8 cellular contexts compared by ENCODE assay signal in genomic region chr1:95072117-95072516, GRCh38. TPM values are rescaled to one million over a fixed set of nuclear protein-coding genes. Genes with fewer than 3 reads are reported as not detected.
DNase-seq lines count a peak whose midpoint lies in the region; TF ChIP-seq lines count a peak whose summit lies in the region.

No MANE protein-coding gene starts in this region.

- H3K9me3 ChIP-seq in CD4-positive, alpha-beta memory T cell (ENCODE audit: control insufficient read depth in 1 of 2, low read length in 2 of 2) = no peaks in the 10 kb centered on the region
- H3K9me3 ChIP-seq in effector memory CD4-positive, alpha-beta T cell (ENCODE audit: control insufficient read depth, low read length) = no peaks in the 10 kb centered on the region
- H3K9me3 ChIP-seq in neural progenitor cell (ENCODE audit: low read depth) = no peaks in the 10 kb centered on the region

- H3K79me2 ChIP-seq in neural progenitor cell (ENCODE audit: low read depth) = no peaks in the 10 kb centered on the region

- H3K36me3 ChIP-seq in CD4-positive, alpha-beta memory T cell (ENCODE audit: insufficient read depth, low read length) = no peaks in the 10 kb centered on the region
- H3K36me3 ChIP-seq in effector memory CD4-positive, alpha-beta T cell (ENCODE audit: control insufficient read depth, insufficient read depth, low read length) = no peaks in the 10 kb centered on the region
- H3K36me3 ChIP-seq in neural progenitor cell = no peaks in the 10 kb centered on the region

- H3K27ac Mint-ChIP-seq in CD4-positive, alpha-beta memory T cell = peak overlapping the region; percentile 96 to 99 (median 98)
- peak overlapping the region; percentile 91 for H3K27ac Mint-ChIP-seq in neural progenitor cell

- H3K9ac ChIP-seq in neural progenitor cell = no peak overlapping the region

- H3K9me3 Mint-ChIP-seq in CD4-positive, alpha-beta memory T cell = peaks cover 0 to 5% (median 0%) of the 10 kb centered on the region in 8 donors
- H3K9me3 Mint-ChIP-seq in neural progenitor cell = no peaks in the 10 kb centered on the region

- H3K27me3 Mint-ChIP-seq in CD4-positive, alpha-beta memory T cell = peaks cover 2 to 5% of the 10 kb centered on the region in 2 donors
- H3K27me3 Mint-ChIP-seq in neural progenitor cell (ENCODE audit: insufficient read depth, low read depth) = peaks cover 4% of the 10 kb centered on the region

- POLR2A ChIA-PET in CD4-positive, alpha-beta memory T cell (lab: Charles Lee; ENCODE audit: partially characterized antibody) = interaction anchor here (1.1 to 3.0 kb wide), 4 partner anchors 45 to 161 kb away, joined by 3 to 45 read pairs (median 5); partner anchors contain the start of genes RWDD3 and TLCD4

- H2AFZ ChIP-seq in neural progenitor cell (replicated peaks) = peak overlapping the region; percentile 96

- H3F3A ChIP-seq in neural progenitor cell (ENCODE audit: low read depth) = no peaks in the 10 kb centered on the region

- H3K4me1 ChIP-seq in CD4-positive, alpha-beta memory T cell (ENCODE audit: insufficient read depth, low read length) = peaks cover 14% of the 10 kb centered on the region
- peaks cover 5% of the 10 kb centered on the region for H3K4me1 ChIP-seq in effector memory CD4-positive, alpha-beta T cell (ENCODE audit: control insufficient read depth, insufficient read depth, low read length, poor library complexity, severe bottlenecking)
- peaks cover 6% of the 10 kb centered on the region for H3K4me1 ChIP-seq in neural progenitor cell

- no peaks in the 10 kb centered on the region for H3K27me3 ChIP-seq in CD4-positive, alpha-beta memory T cell (ENCODE audit: insufficient read depth, low read length)
- H3K27me3 ChIP-seq in effector memory CD4-positive, alpha-beta T cell (replicated peaks; ENCODE audit: control insufficient read depth, insufficient read depth, low read length, poor library complexity, severe bottlenecking) = no peaks in the 10 kb centered on the region
- H3K27me3 ChIP-seq in neural progenitor cell = no peaks in the 10 kb centered on the region

- DNase-seq in CD4-positive, alpha-beta memory T cell = no peak
- DNase-seq in LNCaP clone FGC (ENCODE audit: low read depth) (no peak), neural progenitor cell (ENCODE audit: low spot score) (no peak), KG1 (lab: John Stamatoyannopoulos, UW) (no peak), inferior parietal cortex (ENCODE audit: extremely low spot score) (no peak), kidney glomerular epithelial cell (lab: John Stamatoyannopoulos, UW) (no peak), NCI-H82 (lab: John Stamatoyannopoulos, UW) (no peak)
- DNase-seq in effector memory CD4-positive, alpha-beta T cell = no peak

- H3K4me3 Mint-ChIP-seq in CD4-positive, alpha-beta memory T cell = peak overlapping the region; percentile 96 to 99 (median 98)
- H3K4me3 Mint-ChIP-seq in neural progenitor cell = peak overlapping the region; percentile 100

- CTCF ChIA-PET in CD4-positive, alpha-beta memory T cell (lab: Charles Lee; ENCODE audit: partially characterized antibody) = interaction anchor here (2.2 to 7.0 kb wide), 2 partner anchors 12 to 44 kb away, joined by 6 to 48 read pairs; no protein-coding TSS in a partner anchor

- intact Hi-C loops in CD4-positive, alpha-beta memory T cell (cut with micrococcal nuclease) = loop anchor here (1.0 to 2.0 kb wide), 5 partner anchors 44 to 1891 kb away; partner anchors contain the start of genes ABCD3, CCDC18, GCLM and RWDD3

- peak overlapping the region; percentile 82 for H3K4me2 ChIP-seq in neural progenitor cell

- no peaks in the 10 kb centered on the region for H4K20me1 ChIP-seq in neural progenitor cell (ENCODE audit: low read depth)

- peaks cover 12 to 21% (median 18%) of the 10 kb centered on the region in 4 donors for H3K4me1 Mint-ChIP-seq in CD4-positive, alpha-beta memory T cell
- peaks cover 13% of the 10 kb centered on the region for H3K4me1 Mint-ChIP-seq in neural progenitor cell

- TF ChIP-seq CTCF in LNCaP clone FGC (IDR thresholded peaks at IDR 0.05; ENCODE audit: control insufficient read depth, extremely low read depth, insufficient read depth) (no peak), neural progenitor cell (IDR thresholded peaks at IDR 0.05) (no peak)

- peak overlapping the region; percentile 93 to 96 for H3K4me3 ChIP-seq in CD4-positive, alpha-beta memory T cell (ENCODE audit: low read length in 2 of 2)
- peak overlapping the region; percentile 85 for H3K4me3 ChIP-seq in LNCaP clone FGC (ENCODE audit: low read depth, low read length)
- H3K4me3 ChIP-seq in effector memory CD4-positive, alpha-beta T cell (ENCODE audit: insufficient read depth, low read depth, low read length, poor library complexity, severe bottlenecking) = peak overlapping the region; percentile 97
- peak overlapping the region; percentile 70 for H3K4me3 ChIP-seq in neural progenitor cell

- H3K36me3 Mint-ChIP-seq in CD4-positive, alpha-beta memory T cell = peaks cover 6 to 10% of the 10 kb centered on the region in 2 donors
- peaks cover 2% of the 10 kb centered on the region for H3K36me3 Mint-ChIP-seq in neural progenitor cell

- H3K27ac ChIP-seq in CD4-positive, alpha-beta memory T cell (ENCODE audit: low read depth, low read length) = peak overlapping the region; percentile 83
- peak overlapping the region; percentile 84 for H3K27ac ChIP-seq in effector memory CD4-positive, alpha-beta T cell (ENCODE audit: insufficient read depth, low read length, poor library complexity, severe bottlenecking)
- no peak overlapping the region for H3K27ac ChIP-seq in neural progenitor cell

RNA-seq across cellular contexts. Expression of gene ALG14, which starts 0.6 kb away (rescaled TPM):
- total RNA-seq in CD4-positive, alpha-beta memory T cell = 1 to 10 TPM; 1.1 to 3.2 TPM
- 1 to 10 TPM; 4.2 to 6.8 TPM for polyA plus RNA-seq in CD4-positive, alpha-beta memory T cell
- total RNA-seq in neural progenitor cell (ENCODE audit: low replicate concordance) = 0.49 and 0.53 TPM in 2 replicates

RNA-seq across cellular contexts. Expression of gene TLCD4, which starts 45.0 kb away (rescaled TPM):
- total RNA-seq in CD4-positive, alpha-beta memory T cell = under 1 TPM; 0.12 to 0.33 TPM
- under 1 TPM; 0.18 to 0.64 TPM for polyA plus RNA-seq in CD4-positive, alpha-beta memory T cell
- total RNA-seq in neural progenitor cell (ENCODE audit: low replicate concordance) = 3.2 and 5.7 TPM in 2 replicates
